Comparison of ENCODE assay signal across 8 cellular contexts in genomic region chr2:219205981-219206441, GRCh38. TPM values are rescaled to one million over a fixed set of nuclear protein-coding genes. Genes with fewer than 3 reads are reported as not detected.
DNase-seq lines count a peak whose midpoint lies in the region; ATAC-seq and TF ChIP-seq lines count a peak whose summit lies in the region.

No MANE protein-coding gene starts in this region.

- no peaks in the 10 kb centered on the region for H3K9me2 ChIP-seq in Karpas-422 (replicated peaks; ENCODE audit: insufficient read depth, low read length)

- no CpG with 5 or more reads among the region's 10 CpGs for WGBS in neuronal stem cell (ENCODE audit: extremely low coverage in 2 of 2, insufficient read length in 2 of 2, insufficient replicate concordance in 1 of 2), 2 donors

- H3K4me1 ChIP-seq in Karpas-422 (ENCODE audit: low read length) (peaks cover 16% of the 10 kb centered on the region), neuronal stem cell (ENCODE audit: control insufficient read depth in 2 of 2, insufficient read depth in 1 of 2, low read depth in 1 of 2, low read length in 2 of 2) (peaks cover 7 to 8% of the 10 kb centered on the region in 2 donors)
- H3K4me1 ChIP-seq in effector memory CD4-positive, alpha-beta T cell (ENCODE audit: control insufficient read depth, insufficient read depth, low read length, poor library complexity, severe bottlenecking): peaks cover 6% of the 10 kb centered on the region

- H2BK120ac ChIP-seq in neuronal stem cell (ENCODE audit: low read depth, low read length): no peak overlapping the region

- peaks cover 6% of the 10 kb centered on the region for H3K9me3 Mint-ChIP-seq in activated CD8-positive, alpha-beta memory T cell treated with anti-CD3 and anti-CD28 coated beads, Interleukin-2, amount 10 ng/mL, durations not matched to agents 7 days and 5 days (ENCODE audit: low read depth)

- H4K91ac ChIP-seq in neuronal stem cell (ENCODE audit: low read depth, low read length, poor library complexity): no peak overlapping the region

- no peak overlapping the region for H2AK5ac ChIP-seq in neuronal stem cell (ENCODE audit: low read depth, low read length)

- H3K4ac ChIP-seq in neuronal stem cell (ENCODE audit: low read length): no peak overlapping the region

- peak overlapping the region; percentile 80 for H2AFZ ChIP-seq in Karpas-422 (ENCODE audit: low read length)
- H2AFZ ChIP-seq in neuronal stem cell (ENCODE audit: low read length): peak overlapping the region; percentile 96

- no peak overlapping the region for H2BK15ac ChIP-seq in neuronal stem cell (ENCODE audit: low read length)

- peak overlapping the region; percentile 81 for H3K4me3 Mint-ChIP-seq in activated CD8-positive, alpha-beta memory T cell treated with anti-CD3 and anti-CD28 coated beads, Interleukin-2, amount 10 ng/mL, durations not matched to agents 7 days and 5 days

- no peak overlapping the region for H2BK12ac ChIP-seq in neuronal stem cell (ENCODE audit: low read length)

- H3K23ac ChIP-seq in neuronal stem cell (ENCODE audit: low read depth, low read length, poor library complexity): no peak overlapping the region

- H3K9ac ChIP-seq in Karpas-422 (ENCODE audit: low read length) (peak overlapping the region; percentile 86), neuronal stem cell (ENCODE audit: low read depth, low read length, poor library complexity) (peak overlapping the region; percentile 50)

- H3K14ac ChIP-seq in neuronal stem cell (ENCODE audit: low read length): no peak overlapping the region

- peaks cover 49% of the 10 kb centered on the region for H3K4me1 Mint-ChIP-seq in activated CD8-positive, alpha-beta memory T cell treated with anti-CD3 and anti-CD28 coated beads, Interleukin-2, amount 10 ng/mL, durations not matched to agents 7 days and 5 days

- no peak overlapping the region for H4K8ac ChIP-seq in neuronal stem cell (ENCODE audit: low read depth, low read length)

- H3K27ac Mint-ChIP-seq in activated CD8-positive, alpha-beta memory T cell treated with anti-CD3 and anti-CD28 coated beads, Interleukin-2, amount 10 ng/mL, durations not matched to agents 7 days and 5 days: peak overlapping the region; percentile 93

- no peaks in the 10 kb centered on the region for H3K27me3 ChIP-seq in Karpas-422 (ENCODE audit: low read length)
- no peaks in the 10 kb centered on the region for H3K27me3 ChIP-seq in effector memory CD4-positive, alpha-beta T cell (replicated peaks; ENCODE audit: control insufficient read depth, insufficient read depth, low read length, poor library complexity, severe bottlenecking)
- no peaks in the 10 kb centered on the region for H3K27me3 ChIP-seq in neuronal stem cell (ENCODE audit: control insufficient read depth in 3 of 3, insufficient read depth in 3 of 3, low read depth in 1 of 3, low read length in 3 of 3)

- H3K27ac ChIP-seq in Karpas-422 (ENCODE audit: low read length) (peak overlapping the region; percentile 68), neuronal stem cell (replicated peaks; ENCODE audit: low read length) (peak overlapping the region; percentile 73)
- peak overlapping the region; percentile 92 for H3K27ac ChIP-seq in effector memory CD4-positive, alpha-beta T cell (ENCODE audit: insufficient read depth, low read length, poor library complexity, severe bottlenecking)

- H4K20me1 ChIP-seq in Karpas-422 (ENCODE audit: insufficient read depth, low read depth, low read length): no peaks in the 10 kb centered on the region

- H3K4me2 ChIP-seq in Karpas-422 (ENCODE audit: low read depth, low read length, poor library complexity, severe bottlenecking) (peak overlapping the region; percentile 85), neuronal stem cell (ENCODE audit: insufficient read depth, low read length, poor library complexity, severe bottlenecking) (peak overlapping the region; percentile 57)

- H3K18ac ChIP-seq in neuronal stem cell (ENCODE audit: low read length): peak overlapping the region; percentile 20

- H3K9me3 ChIP-seq in Karpas-422 (ENCODE audit: low read length) (peaks cover 6% of the 10 kb centered on the region), neuronal stem cell (replicated peaks in 1 of 2; ENCODE audit: control insufficient read depth in 2 of 2, insufficient read depth in 1 of 2, low read depth in 1 of 2, low read length in 2 of 2) (peaks cover 0 to 2% of the 10 kb centered on the region in 2 donors)
- no peaks in the 10 kb centered on the region for H3K9me3 ChIP-seq in effector memory CD4-positive, alpha-beta T cell (ENCODE audit: control insufficient read depth, low read length)

- TF ChIP-seq CTCF in GM20000 (IDR thresholded peaks at IDR 0.05; ENCODE audit: extremely low read depth, missing control alignments): no peak

- H3K36me3 Mint-ChIP-seq in activated CD8-positive, alpha-beta memory T cell treated with anti-CD3 and anti-CD28 coated beads, Interleukin-2, amount 10 ng/mL, durations not matched to agents 7 days and 5 days: peaks cover 25% of the 10 kb centered on the region

- H3K36me3 ChIP-seq in Karpas-422 (ENCODE audit: insufficient read depth, low read length): peaks cover 9% of the 10 kb centered on the region
- H3K36me3 ChIP-seq in effector memory CD4-positive, alpha-beta T cell (ENCODE audit: control insufficient read depth, insufficient read depth, low read length): no peaks in the 10 kb centered on the region
- peaks cover 24 to 32% of the 10 kb centered on the region in 2 donors for H3K36me3 ChIP-seq in neuronal stem cell (replicated peaks in 1 of 2; ENCODE audit: control insufficient read depth in 2 of 2, insufficient read depth in 2 of 2, low read length in 2 of 2)

- H3K79me1 ChIP-seq in neuronal stem cell (ENCODE audit: low read depth, low read length): no peaks in the 10 kb centered on the region

- no peak for DNase-seq in activated CD8-positive, alpha-beta memory T cell treated with anti-CD3 and anti-CD28 coated beads, Interleukin-2, amount 10 ng/mL, durations not matched to agents 7 days and 5 days
- no peak for DNase-seq in activated CD8-positive, alpha-beta memory T cell treated with anti-CD3 and anti-CD28 coated beads for 24 hours
- no peak for DNase-seq in Karpas-422
- DNase-seq in effector memory CD4-positive, alpha-beta T cell: no peak
- DNase-seq in neuronal stem cell (ENCODE audit: low spot score): no peak
- DNase-seq in GM20000 (ENCODE audit: low spot score): no peak
- no peak for DNase-seq in KG1 (lab: John Stamatoyannopoulos, UW)
- no peak for DNase-seq in cerebellum (ENCODE audit: low spot score)

- no peak overlapping the region for H2BK5ac ChIP-seq in neuronal stem cell (ENCODE audit: low read length)

- ATAC-seq in activated CD8-positive, alpha-beta memory T cell treated with anti-CD3 and anti-CD28 coated beads, Interleukin-2, amount 10 ng/mL, durations not matched to agents 7 days and 5 days: peak; percentile 34

- no peaks in the 10 kb centered on the region for H3K79me2 ChIP-seq in Karpas-422 (ENCODE audit: low read length)

- H3K27me3 Mint-ChIP-seq in activated CD8-positive, alpha-beta memory T cell treated with anti-CD3 and anti-CD28 coated beads, Interleukin-2, amount 10 ng/mL, durations not matched to agents 7 days and 5 days: no peaks in the 10 kb centered on the region

- H3K4me3 ChIP-seq in Karpas-422 (ENCODE audit: low read length): peak overlapping the region; percentile 76
- peak overlapping the region; percentile 68 for H3K4me3 ChIP-seq in effector memory CD4-positive, alpha-beta T cell (ENCODE audit: insufficient read depth, low read depth, low read length, poor library complexity, severe bottlenecking)
- H3K4me3 ChIP-seq in neuronal stem cell (ENCODE audit: low read length in 2 of 2): peak overlapping the region; percentile 54 to 88

- CTCF ChIA-PET in activated CD8-positive, alpha-beta memory T cell treated with anti-CD3 and anti-CD28 coated beads, Interleukin-2, amount 10 ng/mL, durations not matched to agents 7 days and 5 days (lab: Charles Lee): interaction anchor here (0.6 to 6.9 kb wide), 14 partner anchors 11 to 89 kb away, joined by 3 to 65 read pairs (median 6); partner anchors contain the start of genes ABCB6, CNPPD1, DNAJB2 and NHEJ1

RNA-seq across cellular contexts. Expression of gene ZFAND2B, which starts 0.6 kb away (rescaled TPM):
- 10 to 100 TPM; 60.2 to 60.6 TPM for total RNA-seq in activated CD8-positive, alpha-beta memory T cell treated with anti-CD3 and anti-CD28 coated beads, Interleukin-2, amount 10 ng/mL, durations not matched to agents 7 days and 5 days
- total RNA-seq in Karpas-422 (2014; rRNA removed; shearing (Covaris generic); ENCODE audit: low replicate concordance): 28.0 and 37.6 TPM in 2 replicates
- 18.8 TPM for polyA plus RNA-seq in neuronal stem cell (2013, experiment 1 of 2)
- 17.5 TPM for polyA plus RNA-seq in neuronal stem cell (2013, experiment 2 of 2)
- 12.2 TPM for total RNA-seq in cerebellum

RNA-seq across cellular contexts. Expression of gene ABCB6, which starts 12.7 kb away (rescaled TPM):
- total RNA-seq in activated CD8-positive, alpha-beta memory T cell treated with anti-CD3 and anti-CD28 coated beads, Interleukin-2, amount 10 ng/mL, durations not matched to agents 7 days and 5 days: 10 to 100 TPM; 12.6 to 15.2 TPM
- total RNA-seq in Karpas-422 (2014; rRNA removed; shearing (Covaris generic); ENCODE audit: low replicate concordance): 14.3 and 28.4 TPM in 2 replicates
- 14.6 TPM for polyA plus RNA-seq in neuronal stem cell (2013, experiment 1 of 2)
- 13.3 TPM for polyA plus RNA-seq in neuronal stem cell (2013, experiment 2 of 2)
- total RNA-seq in cerebellum: 35.4 TPM

RNA-seq across cellular contexts. Expression of gene ATG9A, which starts 23.4 kb away (rescaled TPM):
- total RNA-seq in activated CD8-positive, alpha-beta memory T cell treated with anti-CD3 and anti-CD28 coated beads, Interleukin-2, amount 10 ng/mL, durations not matched to agents 7 days and 5 days: 10 to 100 TPM; 56.6 to 60.7 TPM
- total RNA-seq in Karpas-422 (2014; rRNA removed; shearing (Covaris generic); ENCODE audit: low replicate concordance): 16.6 and 25.9 TPM in 2 replicates
- 28.3 TPM for polyA plus RNA-seq in neuronal stem cell (2013, experiment 1 of 2)
- polyA plus RNA-seq in neuronal stem cell (2013, experiment 2 of 2): 27.6 TPM
- total RNA-seq in cerebellum: 22.0 TPM

RNA-seq across cellular contexts. Expression of gene ANKZF1, which starts 23.6 kb away (rescaled TPM):
- 100 to 1,000 TPM in 1 of 2 experiments, 10 to 100 TPM in 1; 89.4 to 105 TPM for total RNA-seq in activated CD8-positive, alpha-beta memory T cell treated with anti-CD3 and anti-CD28 coated beads, Interleukin-2, amount 10 ng/mL, durations not matched to agents 7 days and 5 days
- total RNA-seq in Karpas-422 (2014; rRNA removed; shearing (Covaris generic); ENCODE audit: low replicate concordance): 159 and 230 TPM in 2 replicates
- polyA plus RNA-seq in neuronal stem cell (2013, experiment 1 of 2): 28.7 TPM
- 29.2 TPM for polyA plus RNA-seq in neuronal stem cell (2013, experiment 2 of 2)
- 43.7 TPM for total RNA-seq in cerebellum

RNA-seq across cellular contexts. Expression of gene RETREG2, which starts 27.9 kb away (rescaled TPM):
- total RNA-seq in activated CD8-positive, alpha-beta memory T cell treated with anti-CD3 and anti-CD28 coated beads, Interleukin-2, amount 10 ng/mL, durations not matched to agents 7 days and 5 days: 100 to 1,000 TPM in 1 of 2 experiments, 10 to 100 TPM in 1; 95.8 to 110 TPM
- 61.1 and 93.8 TPM in 2 replicates for total RNA-seq in Karpas-422 (2014; rRNA removed; shearing (Covaris generic); ENCODE audit: low replicate concordance)
- 37.4 TPM for polyA plus RNA-seq in neuronal stem cell (2013, experiment 1 of 2)
- polyA plus RNA-seq in neuronal stem cell (2013, experiment 2 of 2): 36.9 TPM
- total RNA-seq in cerebellum: 42.8 TPM
